8 cellular contexts compared by ENCODE assay signal in the genomic region with DNA sequence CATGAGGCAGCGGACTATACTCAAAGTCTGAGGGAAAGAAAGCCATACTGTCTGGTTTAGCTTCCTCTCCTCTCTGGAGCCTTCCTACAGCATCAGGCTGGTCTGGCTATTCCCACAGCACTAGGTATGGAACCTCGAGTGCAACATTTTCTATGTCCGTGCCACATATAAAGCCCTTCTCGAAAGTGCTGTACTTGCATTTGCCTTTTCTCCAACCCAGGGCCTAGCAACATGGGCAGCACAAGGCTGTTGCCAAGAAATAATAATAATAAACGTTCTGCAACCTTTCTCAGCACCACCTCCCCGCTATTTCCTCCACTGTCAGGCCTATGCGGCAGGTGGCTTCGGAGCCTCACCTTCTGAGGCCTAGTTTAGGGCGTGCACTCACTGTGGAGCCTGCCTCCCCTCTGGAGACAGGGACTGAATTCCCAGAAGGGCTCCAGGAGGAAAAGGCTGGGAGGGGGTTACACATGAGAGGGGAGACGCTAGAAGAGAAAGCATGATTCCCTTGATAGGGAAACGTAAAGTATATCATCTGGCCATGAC. TPM values are rescaled to one million over a fixed set of nuclear protein-coding genes. Genes with fewer than 3 reads are reported as not detected.
A peak's percentile ranks its signal among the peaks of the same experiment; 100 is the strongest.
DNase-seq lines count a peak whose midpoint lies in the region; ATAC-seq and TF ChIP-seq lines count a peak whose summit lies in the region.

No MANE protein-coding gene starts in this region.

- H3K4me1 Mint-ChIP-seq in activated CD8-positive, alpha-beta memory T cell treated with anti-CD3 and anti-CD28 coated beads, Interleukin-2, amount 10 ng/mL, durations not matched to agents 7 days and 5 days = peaks cover 49% of the 10 kb centered on the region
- peaks cover 37% of the 10 kb centered on the region for H3K4me1 Mint-ChIP-seq in T-helper 17 cell

- peak; percentile 8 for ATAC-seq in activated CD8-positive, alpha-beta memory T cell treated with anti-CD3 and anti-CD28 coated beads, Interleukin-2, amount 10 ng/mL, durations not matched to agents 7 days and 5 days
- ATAC-seq in HG03159 (IDR thresholded peaks at IDR 0.05; ENCODE audit: unreplicated experiment) (peak; percentile 12), T-helper 17 cell (peak; percentile 23), psoas muscle (peak; percentile 2 to 40 (median 9)), GM21576 (IDR thresholded peaks at IDR 0.05; ENCODE audit: unreplicated experiment) (no peak)

- peak overlapping the region; percentile 95 for H3K27ac ChIP-seq in psoas muscle

- H3K36me3 Mint-ChIP-seq in activated CD8-positive, alpha-beta memory T cell treated with anti-CD3 and anti-CD28 coated beads, Interleukin-2, amount 10 ng/mL, durations not matched to agents 7 days and 5 days = peaks cover 51% of the 10 kb centered on the region
- H3K36me3 Mint-ChIP-seq in T-helper 17 cell (ENCODE audit: low read depth) = peaks cover 14% of the 10 kb centered on the region

- intact Hi-C loops in psoas muscle (cut with DNase I) = loop anchor here (5.0 to 10.0 kb wide), 4 partner anchors 67 to 883 kb away; a partner anchor contains a TSS

- peaks cover 3 to 44% of the 10 kb centered on the region in 2 donors for H3K36me3 ChIP-seq in psoas muscle (ENCODE audit: insufficient read depth in 1 of 2, low read depth in 1 of 2)

- peak overlapping the region; percentile 93 for H3K27ac Mint-ChIP-seq in activated CD8-positive, alpha-beta memory T cell treated with anti-CD3 and anti-CD28 coated beads, Interleukin-2, amount 10 ng/mL, durations not matched to agents 7 days and 5 days
- H3K27ac Mint-ChIP-seq in T-helper 17 cell = peak overlapping the region; percentile 97

- peak overlapping the region; percentile 98 for H3K4me3 ChIP-seq in fibroblast of villous mesenchyme (ENCODE audit: low read depth, low read length)
- peak overlapping the region; percentile 98 for H3K4me3 ChIP-seq in psoas muscle

- no peak for DNase-seq in activated CD8-positive, alpha-beta memory T cell treated with anti-CD3 and anti-CD28 coated beads, Interleukin-2, amount 10 ng/mL, durations not matched to agents 7 days and 5 days
- DNase-seq in activated CD8-positive, alpha-beta memory T cell treated with anti-CD3 and anti-CD28 coated beads for 24 hours = no peak
- DNase-seq in T-helper 17 cell (no peak), fibroblast of villous mesenchyme (ENCODE audit: low read depth) (no peak), psoas muscle (no peak), NCI-H524 (lab: John Stamatoyannopoulos, UW) (no peak)

- H3K4me1 ChIP-seq in psoas muscle = peaks cover 9% of the 10 kb centered on the region

- no peaks in the 10 kb centered on the region for H3K9me3 Mint-ChIP-seq in activated CD8-positive, alpha-beta memory T cell treated with anti-CD3 and anti-CD28 coated beads, Interleukin-2, amount 10 ng/mL, durations not matched to agents 7 days and 5 days (ENCODE audit: low read depth)

- peak overlapping the region; percentile 94 for H3K4me3 Mint-ChIP-seq in activated CD8-positive, alpha-beta memory T cell treated with anti-CD3 and anti-CD28 coated beads, Interleukin-2, amount 10 ng/mL, durations not matched to agents 7 days and 5 days
- peak overlapping the region; percentile 99 for H3K4me3 Mint-ChIP-seq in T-helper 17 cell

- H3K27me3 ChIP-seq in psoas muscle (ENCODE audit: insufficient read depth in 3 of 3, low read length in 2 of 3) = no peaks in the 10 kb centered on the region

- TF ChIP-seq CTCF in fibroblast of villous mesenchyme (IDR thresholded peaks at IDR 0.05; ENCODE audit: insufficient read depth, low read depth, low read length) = no peak
- TF ChIP-seq CTCF in psoas muscle (IDR thresholded peaks at IDR 0.05) = no peak

- H3K27me3 Mint-ChIP-seq in activated CD8-positive, alpha-beta memory T cell treated with anti-CD3 and anti-CD28 coated beads, Interleukin-2, amount 10 ng/mL, durations not matched to agents 7 days and 5 days = peaks cover 6% of the 10 kb centered on the region
- no peaks in the 10 kb centered on the region for H3K27me3 Mint-ChIP-seq in T-helper 17 cell

- H3K9me3 ChIP-seq in T-helper 17 cell (ENCODE audit: control insufficient read depth, low read length, poor library complexity, severe bottlenecking) (no peaks in the 10 kb centered on the region), psoas muscle (no peaks in the 10 kb centered on the region)

- WGBS in psoas muscle, 3 donors = 14 to 16% (median 15%) methylated on average over 11 of the region's 11 CpGs

- CTCF ChIA-PET in activated CD8-positive, alpha-beta memory T cell treated with anti-CD3 and anti-CD28 coated beads, Interleukin-2, amount 10 ng/mL, durations not matched to agents 7 days and 5 days (lab: Charles Lee) = interaction anchor here (0.7 to 1.1 kb wide), 4 partner anchors 10 to 255 kb away, joined by 3 to 4 read pairs (median 3); a partner anchor contains a TSS

RNA-seq across cellular contexts. Expression of a gene that starts 0.7 kb away (rescaled TPM):
- 10 to 100 TPM; 41.2 to 48.4 TPM for total RNA-seq in activated CD8-positive, alpha-beta memory T cell treated with anti-CD3 and anti-CD28 coated beads, Interleukin-2, amount 10 ng/mL, durations not matched to agents 7 days and 5 days
- total RNA-seq in T-helper 17 cell (10 to 100 TPM; 70.5 to 78.7 TPM), fibroblast of villous mesenchyme (8.6 and 9.3 TPM in 2 replicates), psoas muscle (10 to 100 TPM; 18.8 to 52.4 (median 26.5) TPM)
- polyA plus RNA-seq in psoas muscle = 10 to 100 TPM; 49.1 to 98.1 (median 80.5) TPM
